18 cellular contexts compared by ENCODE assay signal in genomic region chr7:139797607-139798006, GRCh38. TPM values are rescaled to one million over a fixed set of nuclear protein-coding genes. Genes with fewer than 3 reads are reported as not detected.
DNase-seq lines count a peak whose midpoint lies in the region; ATAC-seq lines count a peak whose summit lies in the region.
"Had no signal": no experiment of that assay in that cellular context is flagged by ENCODE, and none has a peak within 500 bp of the region (broad histone marks: within the 10 kb centered on the region; RNA-seq: fewer than 3 reads in every experiment).

No MANE protein-coding gene starts in this region.

- peaks cover 4% of the 10 kb centered on the region for H3K36me3 Mint-ChIP-seq in activated CD8-positive, alpha-beta memory T cell treated with anti-CD3 and anti-CD28 coated beads, Interleukin-2, amount 10 ng/mL, durations not matched to agents 7 days and 5 days
- H3K36me3 Mint-ChIP-seq in stimulated activated effector memory CD8-positive, alpha-beta T cell treated with anti-CD3 and anti-CD28 coated beads, Interleukin-12 subunit alpha, Interleukin-12 subunit beta, amount 100 ng/mL, for 72 hours: no peaks in the 10 kb centered on the region

- CTCF ChIA-PET in activated CD8-positive, alpha-beta memory T cell treated with anti-CD3 and anti-CD28 coated beads, Interleukin-2, amount 10 ng/mL, durations not matched to agents 7 days and 5 days (lab: Charles Lee): no interaction called here

- H3K4me1 Mint-ChIP-seq in activated CD8-positive, alpha-beta memory T cell treated with anti-CD3 and anti-CD28 coated beads, Interleukin-2, amount 10 ng/mL, durations not matched to agents 7 days and 5 days: peaks cover 5% of the 10 kb centered on the region
- peaks cover 15% of the 10 kb centered on the region for H3K4me1 Mint-ChIP-seq in stimulated activated effector memory CD8-positive, alpha-beta T cell treated with anti-CD3 and anti-CD28 coated beads, Interleukin-12 subunit alpha, Interleukin-12 subunit beta, amount 100 ng/mL, for 72 hours

- no peak for ATAC-seq in activated CD8-positive, alpha-beta memory T cell treated with anti-CD3 and anti-CD28 coated beads, Interleukin-2, amount 10 ng/mL, durations not matched to agents 7 days and 5 days
- ATAC-seq in stimulated activated effector memory CD8-positive, alpha-beta T cell treated with anti-CD3 and anti-CD28 coated beads, Interleukin-12 subunit alpha, Interleukin-12 subunit beta, amount 100 ng/mL, for 72 hours: no peak
- ATAC-seq in HG03025 (IDR thresholded peaks at IDR 0.05; ENCODE audit: low FRiP score, unreplicated experiment) (no peak), HG02759 (IDR thresholded peaks at IDR 0.05; ENCODE audit: unreplicated experiment) (no peak)

- H3K4me3 Mint-ChIP-seq in activated CD8-positive, alpha-beta memory T cell treated with anti-CD3 and anti-CD28 coated beads, Interleukin-2, amount 10 ng/mL, durations not matched to agents 7 days and 5 days: no peak overlapping the region
- no peak overlapping the region for H3K4me3 Mint-ChIP-seq in stimulated activated effector memory CD8-positive, alpha-beta T cell treated with anti-CD3 and anti-CD28 coated beads, Interleukin-12 subunit alpha, Interleukin-12 subunit beta, amount 100 ng/mL, for 72 hours
- H3K4me3 Mint-ChIP-seq: B cell had no signal

- H3K27ac Mint-ChIP-seq in activated CD8-positive, alpha-beta memory T cell treated with anti-CD3 and anti-CD28 coated beads, Interleukin-2, amount 10 ng/mL, durations not matched to agents 7 days and 5 days: no peak overlapping the region
- H3K27ac Mint-ChIP-seq in stimulated activated effector memory CD8-positive, alpha-beta T cell treated with anti-CD3 and anti-CD28 coated beads, Interleukin-12 subunit alpha, Interleukin-12 subunit beta, amount 100 ng/mL, for 72 hours: peak overlapping the region; percentile 15
- H3K27ac Mint-ChIP-seq: B cell had no signal

- H3K9me3 Mint-ChIP-seq in activated CD8-positive, alpha-beta memory T cell treated with anti-CD3 and anti-CD28 coated beads, Interleukin-2, amount 10 ng/mL, durations not matched to agents 7 days and 5 days (ENCODE audit: low read depth): peaks cover 4% of the 10 kb centered on the region
- peaks cover 4% of the 10 kb centered on the region for H3K9me3 Mint-ChIP-seq in stimulated activated effector memory CD8-positive, alpha-beta T cell treated with anti-CD3 and anti-CD28 coated beads, Interleukin-12 subunit alpha, Interleukin-12 subunit beta, amount 100 ng/mL, for 72 hours

- H3K27me3 Mint-ChIP-seq in activated CD8-positive, alpha-beta memory T cell treated with anti-CD3 and anti-CD28 coated beads, Interleukin-2, amount 10 ng/mL, durations not matched to agents 7 days and 5 days: peaks cover 8% of the 10 kb centered on the region
- H3K27me3 Mint-ChIP-seq: B cell had no signal

- peak; percentile 4 for DNase-seq in activated CD8-positive, alpha-beta memory T cell treated with anti-CD3 and anti-CD28 coated beads for 24 hours
- no peak for DNase-seq in activated CD8-positive, alpha-beta memory T cell treated with anti-CD3 and anti-CD28 coated beads, Interleukin-2, amount 10 ng/mL, durations not matched to agents 7 days and 5 days
- DNase-seq in astrocyte of the hippocampus (ENCODE audit: low read depth, low spot score): peak; percentile 62
- peak; percentile 50 for DNase-seq in foreskin melanocyte
- DNase-seq in stimulated activated effector memory CD8-positive, alpha-beta T cell treated with anti-CD3 and anti-CD28 coated beads, Interleukin-12 subunit alpha, Interleukin-12 subunit beta, amount 100 ng/mL, for 72 hours (ENCODE audit: low spot score in 2 of 2): no peak
- no peak for DNase-seq in putamen (ENCODE audit: low spot score)
- DNase-seq: GDM1; NCI-H1105; NCI-H1694; NCI-H2081 treated with DMSO at 0.1 percent for 48 hours; NCI-H446 treated with DMSO at 0.1 percent for 48 hours; NK-92 treated with Interleukin-12 subunit alpha and Interleukin-12 subunit beta, amount 100 ng/mL, for 24 hours; OCI-M1; SHP77 had no signal

RNA-seq across cellular contexts. Expression of gene HIPK2, which starts 19.8 kb away (rescaled TPM):
- total RNA-seq in activated CD8-positive, alpha-beta memory T cell treated with anti-CD3 and anti-CD28 coated beads, Interleukin-2, amount 10 ng/mL, durations not matched to agents 7 days and 5 days: 10 to 100 TPM; 20.2 to 21.4 TPM

RNA-seq across cellular contexts. Expression of gene TBXAS1, which starts 31.5 kb away (rescaled TPM):
- 1 to 10 TPM; 1.7 to 3.9 TPM for total RNA-seq in activated CD8-positive, alpha-beta memory T cell treated with anti-CD3 and anti-CD28 coated beads, Interleukin-2, amount 10 ng/mL, durations not matched to agents 7 days and 5 days
- total RNA-seq: GM23248 had no signal

Comparison
In these comparisons a context has a peak if more than half of its experiments do, and no peak if none do; other contexts are left out.
1. DNase-seq: peak in activated CD8-positive, alpha-beta memory T cell treated with anti-CD3 and anti-CD28 coated beads for 24 hours (single experiment), astrocyte of the hippocampus (single experiment) and foreskin melanocyte (single experiment); none in activated CD8-positive, alpha-beta memory T cell treated with anti-CD3 and anti-CD28 coated beads, Interleukin-2, amount 10 ng/mL, durations not matched to agents 7 days and 5 days (single experiment), stimulated activated effector memory CD8-positive, alpha-beta T cell treated with anti-CD3 and anti-CD28 coated beads, Interleukin-12 subunit alpha, Interleukin-12 subunit beta, amount 100 ng/mL, for 72 hours (0 of 2) and putamen (single experiment).